Comparison of ENCODE assay signal across 25 cellular contexts in the genomic region with DNA sequence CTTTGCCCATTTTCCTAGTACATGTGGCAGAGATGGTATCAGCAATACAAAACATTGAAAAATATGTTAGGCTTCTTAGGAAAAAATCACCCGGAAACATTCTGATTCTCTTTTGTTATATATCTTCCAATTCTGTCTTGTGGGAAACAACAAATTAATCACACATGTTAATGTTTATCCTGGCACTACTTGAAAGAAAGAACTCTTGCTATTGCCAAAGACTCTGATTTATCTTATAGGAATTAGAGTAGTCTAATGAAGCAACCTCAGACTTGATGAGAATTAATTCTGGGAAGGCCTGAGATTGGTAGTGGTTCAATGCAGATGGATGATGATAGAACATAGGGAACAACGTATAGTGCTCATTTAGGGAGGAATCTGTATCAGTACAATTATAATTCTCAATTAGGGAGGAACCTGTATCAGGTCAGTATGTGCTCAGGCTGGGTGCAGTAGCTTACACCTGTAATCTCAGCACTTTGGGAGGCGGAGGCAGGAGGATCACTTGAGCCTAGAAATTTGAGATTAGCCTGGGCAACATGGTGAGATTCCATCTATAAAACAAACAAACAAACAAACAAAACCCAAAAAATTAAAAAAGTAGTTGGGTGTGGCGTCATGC. TPM values are rescaled to one million over a fixed set of nuclear protein-coding genes. Genes with fewer than 3 reads are reported as not detected.
"Had no signal": no experiment of that assay in that cellular context is flagged by ENCODE, and none has a peak within 500 bp of the region (broad histone marks: within the 10 kb centered on the region; RNA-seq: fewer than 3 reads in every experiment).

No MANE protein-coding gene starts in this region.

- DNase-seq: activated CD4-positive, alpha-beta T cell treated with anti-CD3 and anti-CD28 coated beads for 36 hours; activated CD4-positive, alpha-beta T cell treated with anti-CD3 and anti-CD28 coated beads, Interleukin-2, amount 50 U/mL, for 48 hours; activated gamma-delta T cell treated with Interleukin-2 at 50 U/mL for 16 hours; activated T-cell treated with anti-CD3 and anti-CD28 coated beads for 4 hours; amygdala; effector memory CD8-positive, alpha-beta T cell; erythroblast; hippocampal formation; islet precursor cell; lower lobe of right lung; natural killer cell; stimulated activated naive CD4-positive, alpha-beta T cell treated with Interleukin-2 at 50 U/mL for 16 hours; substantia nigra; SW 1271; T-helper 2 cell; tibial artery had no signal

- H2AFZ ChIP-seq: parathyroid adenoma had no signal

- H3K4me3 ChIP-seq: cardiac muscle cell, lower lobe of right lung, tibial artery had no signal

- H3K27me3 Mint-ChIP-seq: activated CD4-positive, alpha-beta T cell treated with anti-CD3 and anti-CD28 coated beads for 36 hours; effector memory CD8-positive, alpha-beta T cell had no signal

- H3K4me1 ChIP-seq: lower lobe of right lung, parathyroid adenoma, tibial artery had no signal

- ATAC-seq: activated CD4-positive, alpha-beta T cell treated with anti-CD3 and anti-CD28 coated beads for 36 hours; activated naive CD4-positive, alpha-beta T cell treated with anti-CD3 and anti-CD28 coated beads, Interleukin-2, amount 50 U/mL, for 72 hours; effector memory CD8-positive, alpha-beta T cell; lower lobe of right lung; natural killer cell had no signal

- H3K9me3 ChIP-seq: lower lobe of right lung, neutrophil, tibial artery had no signal

- H3K4me3 Mint-ChIP-seq: activated CD4-positive, alpha-beta T cell treated with anti-CD3 and anti-CD28 coated beads for 36 hours; activated T-helper 1 cell treated with anti-CD3 and anti-CD28 coated beads, Interleukin-12 subunit alpha, Interleukin-12 subunit beta, Interleukin-2, Interleukin-4 antibody, amounts not matched to agents 30 ng/mL and 10 ng/mL and 1 ng/mL, durations not matched to agents 14 hours and 24 hours and 36 hours; effector memory CD8-positive, alpha-beta T cell; natural killer cell had no signal

- H3K27ac ChIP-seq: cardiac muscle cell, lower lobe of right lung, neutrophil, parathyroid adenoma, tibial artery had no signal

- H3K27me3 ChIP-seq: cardiac muscle cell, neutrophil, tibial artery had no signal

- H3K9ac ChIP-seq: parathyroid adenoma had no signal

- H3K9me3 Mint-ChIP-seq: activated T-helper 1 cell treated with anti-CD3 and anti-CD28 coated beads, Interleukin-12 subunit alpha, Interleukin-12 subunit beta, Interleukin-2, Interleukin-4 antibody, amounts not matched to agents 30 ng/mL and 10 ng/mL and 1 ng/mL, durations not matched to agents 14 hours and 24 hours and 36 hours had no signal

- H3K36me3 ChIP-seq: cardiac muscle cell, lower lobe of right lung, neutrophil, tibial artery had no signal

- H3K79me2 ChIP-seq: parathyroid adenoma had no signal

- H3K4me1 Mint-ChIP-seq: activated CD4-positive, alpha-beta T cell treated with anti-CD3 and anti-CD28 coated beads for 36 hours; natural killer cell had no signal

- H3K36me3 Mint-ChIP-seq: activated naive CD4-positive, alpha-beta T cell treated with anti-CD3 and anti-CD28 coated beads, Interleukin-2, amount 50 U/mL, for 72 hours; natural killer cell had no signal

- H3K27ac Mint-ChIP-seq: activated CD4-positive, alpha-beta T cell treated with anti-CD3 and anti-CD28 coated beads for 36 hours; activated naive CD4-positive, alpha-beta T cell treated with anti-CD3 and anti-CD28 coated beads, Interleukin-2, amount 50 U/mL, for 72 hours; activated T-helper 1 cell treated with anti-CD3 and anti-CD28 coated beads, Interleukin-12 subunit alpha, Interleukin-12 subunit beta, Interleukin-2, Interleukin-4 antibody, amounts not matched to agents 30 ng/mL and 10 ng/mL and 1 ng/mL, durations not matched to agents 14 hours and 24 hours and 36 hours; effector memory CD8-positive, alpha-beta T cell; natural killer cell had no signal

RNA-seq across cellular contexts. Expression of gene TAS2R16, which starts 50.7 kb away (rescaled TPM):
- total RNA-seq: activated CD4-positive, alpha-beta T cell treated with anti-CD3 and anti-CD28 coated beads for 36 hours; activated naive CD4-positive, alpha-beta T cell treated with anti-CD3 and anti-CD28 coated beads, Interleukin-2, amount 50 U/mL, for 72 hours; activated T-helper 1 cell treated with anti-CD3 and anti-CD28 coated beads, Interleukin-12 subunit alpha, Interleukin-12 subunit beta, Interleukin-2, Interleukin-4 antibody, amounts not matched to agents 30 ng/mL and 10 ng/mL and 1 ng/mL, durations not matched to agents 14 hours and 24 hours and 36 hours; cardiac muscle cell; chondrocyte; dermis microvascular lymphatic vessel endothelial cell; lower lobe of right lung; mesenteric fat pad; natural killer cell; urinary bladder had no signal
- polyA plus RNA-seq: cardiac muscle cell, urinary bladder had no signal

RNA-seq across cellular contexts. Expression of gene CADPS2, which starts 58.5 kb away (rescaled TPM):
- total RNA-seq: activated CD4-positive, alpha-beta T cell treated with anti-CD3 and anti-CD28 coated beads for 36 hours; activated naive CD4-positive, alpha-beta T cell treated with anti-CD3 and anti-CD28 coated beads, Interleukin-2, amount 50 U/mL, for 72 hours; activated T-helper 1 cell treated with anti-CD3 and anti-CD28 coated beads, Interleukin-12 subunit alpha, Interleukin-12 subunit beta, Interleukin-2, Interleukin-4 antibody, amounts not matched to agents 30 ng/mL and 10 ng/mL and 1 ng/mL, durations not matched to agents 14 hours and 24 hours and 36 hours; natural killer cell had no signal
